In genomic region chr22:44229331-44229730, GRCh38 we compare ENCODE assay signal across 26 cellular contexts.
"Had no signal": no experiment of that assay in that cellular context is flagged by ENCODE, and none has a peak within 500 bp of the region (broad histone marks: within the 10 kb centered on the region; RNA-seq: fewer than 3 reads in every experiment).

No MANE protein-coding gene starts in this region.

- H3K27me3 ChIP-seq: brain microvascular endothelial cell had no signal

- H3K36me3 ChIP-seq: brain microvascular endothelial cell, esophagus squamous epithelium, WERI-Rb-1 had no signal

- H3K4me3 ChIP-seq: dorsolateral prefrontal cortex, esophagus squamous epithelium had no signal

- H3K27ac ChIP-seq: brain microvascular endothelial cell, dorsolateral prefrontal cortex, WERI-Rb-1 had no signal

- ATAC-seq: activated CD4-positive, CD25-positive, alpha-beta regulatory T cell treated with anti-CD3 and anti-CD28 coated beads, Interleukin-2, amount 50 U/mL, for 24 hours; activated CD8-positive, alpha-beta T cell treated with anti-CD3 and anti-CD28 coated beads for 36 hours; activated T-cell treated with anti-CD3 and anti-CD28 coated beads, Interleukin-2, amount 50 U/mL, for 4 hours; activated T-helper 17 cell treated with anti-CD3 and anti-CD28 coated beads, Interleukin-2, amount 50 U/mL, for 72 hours; T-cell had no signal

- DNase-seq: activated B cell treated with CpG ODN at 0.5 μM for 24 hours; activated CD4-positive, alpha-beta T cell treated with anti-CD3 and anti-CD28 coated beads for 48 hours; activated CD4-positive, alpha-beta T cell treated with anti-CD3 and anti-CD28 coated beads, Interleukin-2, amount 50 U/mL, for 1 hour; activated CD4-positive, alpha-beta T cell treated with anti-CD3 and anti-CD28 coated beads, Interleukin-2, amount 50 U/mL, for 48 hours; activated CD8-positive, alpha-beta memory T cell treated with anti-CD3 and anti-CD28 coated beads for 24 hours; activated CD8-positive, alpha-beta T cell treated with anti-CD3 and anti-CD28 coated beads for 36 hours; activated effector memory CD4-positive, alpha-beta T cell treated with Interleukin-2 at 50 U/mL for 16 hours; activated gamma-delta T cell treated with Interleukin-2 at 50 U/mL for 16 hours; activated naive CD4-positive, alpha-beta T cell treated with anti-CD3 and anti-CD28 coated beads, Interleukin-2, amount 50 U/mL, for 16 hours; activated naive CD4-positive, alpha-beta T cell treated with Interleukin-2 at 50 U/mL for 16 hours; activated T-cell treated with anti-CD3 and anti-CD28 coated beads, Interleukin-2, amount 50 U/mL, for 4 hours; amniotic stem cell; anterior cingulate cortex; brain microvascular endothelial cell; caudate nucleus; dorsolateral prefrontal cortex; effector memory CD4-positive, alpha-beta T cell; endodermal cell; erythroblast; esophagus squamous epithelium; SW 1271; T-cell; T1000; WERI-Rb-1 had no signal
